ENCODE assay signal across 1 cellular context in genomic region chr11:113447621-113448310, GRCh38.
TF ChIP-seq lines count a peak whose summit lies in the region.

No MANE protein-coding gene starts in this region.

TF ChIP-seq in K562, 482 proteins besides CTCF, POLR2A, EP300 and RAD21 (continued from another document):
- TF ChIP-seq ATF3 (IDR thresholded peaks at IDR 0.05) (peak; percentile 78), ATF3 (CRISPR knock-in tag; conservative IDR thresholded peaks at IDR 0.05) (no peak), FOSL1 (tag; conservative IDR thresholded peaks at IDR 0.05) (peak; percentile 97), JUNB (CRISPR knock-in tag; conservative IDR thresholded peaks at IDR 0.05) (0 out of 2 replicates have a peak, but pooled peaks have one; percentile 52), ZNF639 (CRISPR knock-in tag; conservative IDR thresholded peaks at IDR 0.05 in 1 of 2, IDR thresholded peaks at IDR 0.05 in 1 of 2) (peak in 1 of 2 experiments; percentile 37; a peak in 1 of 4 replicates), ZNF764 (CRISPR knock-in tag; IDR thresholded peaks at IDR 0.05; ENCODE audit: low read depth) (no peak), SMARCE1 (IDR thresholded peaks at IDR 0.05) (0 out of 2 replicates have a peak, but pooled peaks have one; percentile 19), U2AF1 (optimal IDR thresholded peaks at IDR 0.05; ENCODE audit: low read depth, low read length) (no peak), ZFP1 (CRISPR knock-in tag; IDR thresholded peaks at IDR 0.05) (no peak), RCOR1 (IDR thresholded peaks at IDR 0.05; ENCODE audit: borderline replicate concordance in 1 of 2, low read depth in 2 of 2, low read length in 2 of 2) (peak in 1 of 2 experiments; percentile 64; a peak in 1 of 4 replicates), NR2C2 (CRISPR knock-in tag; IDR thresholded peaks at IDR 0.05) (no peak), NR2C2 (tag; IDR thresholded peaks at IDR 0.05) (0 out of 2 replicates have a peak, but pooled peaks have one; percentile 24), BRD4 (IDR thresholded peaks at IDR 0.05) (no peak), EHMT2 (IDR thresholded peaks at IDR 0.05) (peak; percentile 35; the same call in 1 of the 2 replicates), CXXC5 (CRISPR knock-in tag; IDR thresholded peaks at IDR 0.05) (0 out of 2 replicates have a peak, but pooled peaks have one; percentile 24), ZNF175 (CRISPR knock-in tag; IDR thresholded peaks at IDR 0.05; ENCODE audit: low read depth) (peak; percentile 85; the same call in 1 of the 2 replicates), ZEB2 (IDR thresholded peaks at IDR 0.05) (no peak), LARP7 (IDR thresholded peaks at IDR 0.05) (no peak), ZBTB9 (CRISPR knock-in tag; IDR thresholded peaks at IDR 0.05) (peak; percentile 82), E2F4 (CRISPR knock-in tag; IDR thresholded peaks at IDR 0.05; ENCODE audit: low read depth) (no peak), RFX7 (CRISPR knock-in tag; IDR thresholded peaks at IDR 0.05) (no peak), EZH2 (IDR thresholded peaks at IDR 0.05; ENCODE audit: borderline replicate concordance, low read depth, low read length) (no peak), SREBF2 (CRISPR knock-in tag; IDR thresholded peaks at IDR 0.05) (no peak), GABPA (tag; conservative IDR thresholded peaks at IDR 0.05; ENCODE audit: low read depth) (peak; percentile 65), ZNF253 (CRISPR knock-in tag; conservative IDR thresholded peaks at IDR 0.05) (no peak), CTBP1 (IDR thresholded peaks at IDR 0.05; ENCODE audit: borderline replicate concordance) (0 out of 2 replicates have a peak, but pooled peaks have one; percentile 63), SP1 (CRISPR knock-in tag; IDR thresholded peaks at IDR 0.05) (no peak), JUN (IDR thresholded peaks at IDR 0.05; ENCODE audit: borderline replicate concordance, low read depth, low read length) (peak; percentile 67), JUN (CRISPR knock-in tag; IDR thresholded peaks at IDR 0.05; ENCODE audit: borderline replicate concordance) (no peak), PURB (CRISPR knock-in tag; IDR thresholded peaks at IDR 0.05; ENCODE audit: low read depth) (no peak), TAF1 (IDR thresholded peaks at IDR 0.05; ENCODE audit: control insufficient read depth, extremely low read depth, insufficient read depth, low read length, severe bottlenecking) (no peak), ATF1 (CRISPR knock-in tag; IDR thresholded peaks at IDR 0.05) (no peak), ATF1 (tag; IDR thresholded peaks at IDR 0.05) (peak; percentile 67; the same call in 1 of the 2 replicates), UBTF (IDR thresholded peaks at IDR 0.05; ENCODE audit: borderline replicate concordance in 1 of 2, low read depth in 2 of 2, low read length in 2 of 2) (no peak), CREM (IDR thresholded peaks at IDR 0.05; ENCODE audit: low read depth) (peak; percentile 85)
